In the genomic region with DNA sequence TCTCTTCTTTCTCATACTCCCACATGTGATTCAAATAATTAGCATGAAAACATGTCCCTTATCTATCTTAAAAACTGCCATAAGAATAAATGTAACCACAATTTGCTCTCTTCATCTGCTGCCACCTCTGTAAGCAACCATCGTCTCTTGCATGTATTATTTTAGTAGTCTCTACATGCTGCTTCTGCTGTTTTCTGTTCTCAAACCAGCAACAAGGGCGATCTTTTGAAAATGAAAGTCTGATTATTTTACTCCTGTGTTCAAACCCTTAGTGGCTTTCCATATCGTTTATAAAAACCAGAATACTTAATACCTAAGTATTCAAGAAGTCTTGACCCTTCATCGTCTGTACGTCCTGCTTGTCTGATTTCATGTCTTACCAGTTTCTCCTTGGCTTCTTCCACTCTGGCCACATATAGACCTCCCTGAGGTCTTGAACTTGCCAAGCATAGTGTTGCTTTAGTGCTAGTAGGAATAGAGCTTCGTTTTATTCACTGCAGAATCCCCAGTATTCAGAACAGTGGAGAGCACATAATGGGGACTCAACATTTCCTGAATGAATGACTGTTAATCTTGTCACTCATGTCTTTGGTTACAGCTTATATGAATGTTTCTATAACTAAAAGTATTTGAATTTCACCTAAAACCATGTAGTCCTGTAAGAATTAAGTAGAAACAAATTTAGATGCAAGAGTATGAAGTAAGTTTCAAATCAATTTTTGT, we compare ENCODE assay signal across 14 cellular contexts. TPM values are rescaled to one million over a fixed set of nuclear protein-coding genes. Genes with fewer than 3 reads are reported as not detected.
DNase-seq lines count a peak whose midpoint lies in the region; ATAC-seq and TF ChIP-seq lines count a peak whose summit lies in the region.
"Had no signal": no experiment of that assay in that cellular context is flagged by ENCODE, and none has a peak within 500 bp of the region (broad histone marks: within the 10 kb centered on the region; RNA-seq: fewer than 3 reads in every experiment).

No MANE protein-coding gene starts in this region.

- H4K20me1 ChIP-seq in neural progenitor cell (ENCODE audit: low read depth) (peaks cover 17% of the 10 kb centered on the region), hepatocyte (ENCODE audit: insufficient read depth, poor library complexity, severe bottlenecking) (peaks cover 22% of the 10 kb centered on the region)

- 93% methylated on average over 6 of the region's 6 CpGs for WGBS in hepatocyte (ENCODE audit: low lambda C conversion rate, missing lambda C conversion rate)

- H3K9me3 Mint-ChIP-seq in activated CD8-positive, alpha-beta T cell treated with anti-CD3 and anti-CD28 coated beads, Interleukin-2, amount 10 ng/mL, durations not matched to agents 7 days and 5 days (ENCODE audit: insufficient read depth): no peaks in the 10 kb centered on the region
- H3K9me3 Mint-ChIP-seq in neural progenitor cell: peaks cover 20% of the 10 kb centered on the region

- ATAC-seq in GM18498 (IDR thresholded peaks at IDR 0.05; ENCODE audit: unreplicated experiment) (peak; percentile 41), HG02678 (IDR thresholded peaks at IDR 0.05; ENCODE audit: unreplicated experiment) (peak; percentile 32)
- ATAC-seq in activated CD8-positive, alpha-beta T cell treated with anti-CD3 and anti-CD28 coated beads, Interleukin-2, amount 10 ng/mL, durations not matched to agents 7 days and 5 days: peak; percentile 9
- ATAC-seq: right lobe of liver had no signal

- no peak overlapping the region for H3K4me2 ChIP-seq in neural progenitor cell
- no peak overlapping the region for H3K4me2 ChIP-seq in hepatocyte

- no peak for TF ChIP-seq CTCF in neural progenitor cell (IDR thresholded peaks at IDR 0.05)
- TF ChIP-seq CTCF in hepatocyte (IDR thresholded peaks at IDR 0.05; ENCODE audit: poor library complexity): no peak

- no peak overlapping the region for H3K4me3 ChIP-seq in neural progenitor cell
- no peak overlapping the region for H3K4me3 ChIP-seq in hepatocyte
- H3K4me3 ChIP-seq: right lobe of liver had no signal

- H3K4me3 Mint-ChIP-seq in activated CD8-positive, alpha-beta T cell treated with anti-CD3 and anti-CD28 coated beads, Interleukin-2, amount 10 ng/mL, durations not matched to agents 7 days and 5 days: peak overlapping the region; percentile 71
- no peak overlapping the region for H3K4me3 Mint-ChIP-seq in neural progenitor cell

- no peaks in the 10 kb centered on the region for H3K9me3 ChIP-seq in neural progenitor cell (ENCODE audit: low read depth)
- H3K9me3 ChIP-seq in hepatocyte (ENCODE audit: low read depth): no peaks in the 10 kb centered on the region
- H3K9me3 ChIP-seq: right lobe of liver had no signal

- H3K27ac ChIP-seq in neural progenitor cell (no peak overlapping the region), hepatocyte (no peak overlapping the region)
- H3K27ac ChIP-seq: right lobe of liver, WERI-Rb-1 had no signal

- CTCF ChIA-PET in activated CD8-positive, alpha-beta T cell treated with anti-CD3 and anti-CD28 coated beads, Interleukin-2, amount 10 ng/mL, durations not matched to agents 7 days and 5 days (lab: Charles Lee): interaction anchor here (1.2 to 4.7 kb wide), 4 partner anchors 9 to 111 kb away, joined by 3 to 33 read pairs (median 18); a partner anchor contains a TSS

- POLR2A ChIA-PET in activated CD8-positive, alpha-beta T cell treated with anti-CD3 and anti-CD28 coated beads, Interleukin-2, amount 10 ng/mL, durations not matched to agents 7 days and 5 days (lab: Charles Lee): interaction anchor here (0.6 to 7.4 kb wide), 9 partner anchors 10 to 107 kb away, joined by 3 to 84 read pairs (median 8); a partner anchor contains a TSS

- H3K36me3 Mint-ChIP-seq in activated CD8-positive, alpha-beta T cell treated with anti-CD3 and anti-CD28 coated beads, Interleukin-2, amount 10 ng/mL, durations not matched to agents 7 days and 5 days (ENCODE audit: low read depth): peaks cover 47% of the 10 kb centered on the region
- H3K36me3 Mint-ChIP-seq in neural progenitor cell: peaks cover 24% of the 10 kb centered on the region

- peak overlapping the region; percentile 82 for H3K27ac Mint-ChIP-seq in activated CD8-positive, alpha-beta T cell treated with anti-CD3 and anti-CD28 coated beads, Interleukin-2, amount 10 ng/mL, durations not matched to agents 7 days and 5 days
- H3K27ac Mint-ChIP-seq in neural progenitor cell: peak overlapping the region; percentile 4

- no peaks in the 10 kb centered on the region for H3K9me2 ChIP-seq in hepatocyte (replicated peaks; ENCODE audit: insufficient read depth)

- no peaks in the 10 kb centered on the region for H3K27me3 Mint-ChIP-seq in activated CD8-positive, alpha-beta T cell treated with anti-CD3 and anti-CD28 coated beads, Interleukin-2, amount 10 ng/mL, durations not matched to agents 7 days and 5 days (ENCODE audit: low read depth)
- H3K27me3 Mint-ChIP-seq in neural progenitor cell (ENCODE audit: insufficient read depth, low read depth): peaks cover 5% of the 10 kb centered on the region

- H3K36me3 ChIP-seq in neural progenitor cell: no peaks in the 10 kb centered on the region
- no peaks in the 10 kb centered on the region for H3K36me3 ChIP-seq in hepatocyte (replicated peaks; ENCODE audit: insufficient read depth, low read depth)
- H3K36me3 ChIP-seq: right lobe of liver, WERI-Rb-1 had no signal

- no peaks in the 10 kb centered on the region for H3K4me1 ChIP-seq in neural progenitor cell
- no peaks in the 10 kb centered on the region for H3K4me1 ChIP-seq in hepatocyte (ENCODE audit: insufficient read depth)

- peaks cover 90% of the 10 kb centered on the region for H3K79me2 ChIP-seq in neural progenitor cell (ENCODE audit: low read depth)
- H3K79me2 ChIP-seq in hepatocyte: peaks cover 96% of the 10 kb centered on the region

- DNase-seq in activated CD8-positive, alpha-beta T cell treated with anti-CD3 and anti-CD28 coated beads, Interleukin-2, amount 10 ng/mL, durations not matched to agents 7 days and 5 days: no peak
- DNase-seq in neural progenitor cell (ENCODE audit: low spot score): no peak
- no peak for DNase-seq in RKO (ENCODE audit: low spot score)
- no peak for DNase-seq in HuH-7.5 (ENCODE audit: low spot score)
- DNase-seq in hepatocyte (ENCODE audit: low spot score): no peak
- DNase-seq in NCI-H524 treated with DMSO at 0.1 percent for 48 hours (lab: John Stamatoyannopoulos, UW): no peak
- DNase-seq: cortex of kidney, NCI-H1105 treated with DMSO at 0.1 percent for 48 hours, NCI-H526, right lobe of liver, SHP77, WERI-Rb-1 had no signal

- peaks cover 85% of the 10 kb centered on the region for H3K4me1 Mint-ChIP-seq in activated CD8-positive, alpha-beta T cell treated with anti-CD3 and anti-CD28 coated beads, Interleukin-2, amount 10 ng/mL, durations not matched to agents 7 days and 5 days (ENCODE audit: low read depth)
- H3K4me1 Mint-ChIP-seq in neural progenitor cell: peaks cover 12% of the 10 kb centered on the region

- H3K27me3 ChIP-seq in neural progenitor cell (no peaks in the 10 kb centered on the region), hepatocyte (no peaks in the 10 kb centered on the region)
- H3K27me3 ChIP-seq: right lobe of liver had no signal

- no peak overlapping the region for H3K9ac ChIP-seq in neural progenitor cell

- H2AFZ ChIP-seq in neural progenitor cell (replicated peaks) (no peak overlapping the region), hepatocyte (no peak overlapping the region)

- H3F3A ChIP-seq in neural progenitor cell (ENCODE audit: low read depth): peaks cover 11% of the 10 kb centered on the region

RNA-seq across cellular contexts. Expression of a gene that starts 10.6 kb away (rescaled TPM):
- 100 to 1,000 TPM; 115 to 126 TPM for total RNA-seq in activated CD8-positive, alpha-beta T cell treated with anti-CD3 and anti-CD28 coated beads, Interleukin-2, amount 10 ng/mL, durations not matched to agents 7 days and 5 days
- total RNA-seq in neural progenitor cell (ENCODE audit: low replicate concordance) (52.8 and 79.9 TPM in 2 replicates), hepatocyte (45.4 and 51.5 TPM in 2 replicates)
- polyA plus RNA-seq in hepatocyte: 21.9 and 27.2 TPM in 2 replicates
